9 cellular contexts compared by ENCODE assay signal in genomic region chr16:85169333-85170065, GRCh38. TPM values are rescaled to one million over a fixed set of nuclear protein-coding genes. Genes with fewer than 3 reads are reported as not detected.
DNase-seq lines count a peak whose midpoint lies in the region; ATAC-seq and TF ChIP-seq lines count a peak whose summit lies in the region.
"Had no signal": no experiment of that assay in that cellular context is flagged by ENCODE, and none has a peak within 500 bp of the region (broad histone marks: within the 10 kb centered on the region; RNA-seq: fewer than 3 reads in every experiment).

No MANE protein-coding gene starts in this region.

- no peaks in the 10 kb centered on the region for H4K20me1 ChIP-seq in osteoblast (ENCODE audit: insufficient read depth, low read length)

- no peaks in the 10 kb centered on the region for H3K9me3 ChIP-seq in osteoblast (ENCODE audit: low read depth, low read length)

- H3K36me3 ChIP-seq in osteoblast (ENCODE audit: insufficient read depth, low read length) = no peaks in the 10 kb centered on the region

- H3K9me3 Mint-ChIP-seq in endothelial cell (ENCODE audit: unreplicated experiment) = no peaks in the 10 kb centered on the region

- peaks cover 22% of the 10 kb centered on the region for H3K79me2 ChIP-seq in osteoblast (ENCODE audit: insufficient read depth, low read length)

- peak overlapping the region; percentile 32 for H3K4me3 ChIP-seq in LNCaP clone FGC (ENCODE audit: low read depth, low read length)
- peak overlapping the region; percentile 31 for H3K4me3 ChIP-seq in epithelial cell of proximal tubule (ENCODE audit: low read depth, low read length)
- peak overlapping the region; percentile 63 for H3K4me3 ChIP-seq in osteoblast (ENCODE audit: insufficient read depth, low read length)

- no peak overlapping the region for H3K27ac ChIP-seq in osteoblast (ENCODE audit: low read depth, low read length)

- H3K27me3 Mint-ChIP-seq in endothelial cell (ENCODE audit: unreplicated experiment) = peaks cover 33% of the 10 kb centered on the region

- no peak overlapping the region for H3K4me3 Mint-ChIP-seq in endothelial cell (ENCODE audit: unreplicated experiment)

- no peak for ATAC-seq in HG03039 (IDR thresholded peaks at IDR 0.05; ENCODE audit: unreplicated experiment)

- no peak overlapping the region for H2AFZ ChIP-seq in osteoblast (ENCODE audit: low read length)

- no peak overlapping the region for H3K27ac Mint-ChIP-seq in endothelial cell (ENCODE audit: unreplicated experiment)

- no peaks in the 10 kb centered on the region for H3K27me3 ChIP-seq in osteoblast (ENCODE audit: insufficient read depth, low read length)

- peaks cover 52% of the 10 kb centered on the region for H3K4me1 Mint-ChIP-seq in endothelial cell (ENCODE audit: unreplicated experiment)

- peaks cover 4% of the 10 kb centered on the region for H3K36me3 Mint-ChIP-seq in endothelial cell (ENCODE audit: low read depth, unreplicated experiment)

- peak; percentile 25 for DNase-seq in CD1c-positive myeloid dendritic cell (ENCODE audit: extremely low spot score)
- DNase-seq in LNCaP clone FGC (ENCODE audit: low read depth) = no peak
- no peak for DNase-seq in epithelial cell of proximal tubule (ENCODE audit: low read depth)
- peak; percentile 96 for DNase-seq in osteoblast (ENCODE audit: insufficient read length, low spot score, missing footprints)
- DNase-seq in AML-193 (lab: John Stamatoyannopoulos, UW) = no peak
- no peak for DNase-seq in GM19240 (ENCODE audit: insufficient read length, low spot score)
- DNase-seq in endothelial cell (ENCODE audit: low spot score) = no peak
- DNase-seq: effector memory CD4-positive, alpha-beta T cell had no signal

- peaks cover 38% of the 10 kb centered on the region for H3K4me1 ChIP-seq in osteoblast (ENCODE audit: insufficient read depth, low read length)

- TF ChIP-seq CTCF in LNCaP clone FGC (IDR thresholded peaks at IDR 0.05; ENCODE audit: control insufficient read depth, extremely low read depth, insufficient read depth) (no peak), epithelial cell of proximal tubule (conservative IDR thresholded peaks at IDR 0.05; ENCODE audit: low read depth, low read length) (no peak), osteoblast (IDR thresholded peaks at IDR 0.05; ENCODE audit: extremely low read depth, low read depth, low read length) (no peak), endothelial cell (IDR thresholded peaks at IDR 0.05; ENCODE audit: unreplicated experiment) (no peak)

- H3K4me2 ChIP-seq in osteoblast (ENCODE audit: insufficient read depth, low read length) = peak overlapping the region; percentile 68

RNA-seq across cellular contexts. Expression of gene CIBAR2, which starts 57.2 kb away (rescaled TPM):
- total RNA-seq in epithelial cell of proximal tubule (not detected in 2 replicates), osteoblast (under 0.01 TPM in 1 of 2 replicates, not detected in the other), endothelial cell (ENCODE audit: unreplicated experiment) (not detected)

Comparison
In these comparisons a context has a peak if more than half of its experiments do, and no peak if none do; other contexts are left out.
1. DNase-seq: peak in CD1c-positive myeloid dendritic cell (single experiment) and osteoblast (single experiment); none in LNCaP clone FGC (single experiment), epithelial cell of proximal tubule (single experiment), AML-193 (0 of 2), GM19240 (single experiment) and endothelial cell (single experiment).
2. Peak in every context shown above with its lines, with median percentiles within 50 percentile points of each other: H3K4me3 ChIP-seq.